ENCODE assay signal across 12 cellular contexts in genomic region chr9:120965344-120966004, GRCh38. TPM values are rescaled to one million over a fixed set of nuclear protein-coding genes. Genes with fewer than 3 reads are reported as not detected.
DNase-seq lines count a peak whose midpoint lies in the region; ATAC-seq, FAIRE-seq and TF ChIP-seq lines count a peak whose summit lies in the region.
"Had no signal": no experiment of that assay in that cellular context is flagged by ENCODE, and none has a peak within 500 bp of the region (broad histone marks: within the 10 kb centered on the region; RNA-seq: fewer than 3 reads in every experiment).

No MANE protein-coding gene starts in this region.

- no peaks in the 10 kb centered on the region for H3K9me3 Mint-ChIP-seq in type B pancreatic cell

- BruUV-seq in K562 (replicated peaks; lab: Mats Ljungman, UMichigan) = no TSS peak

- H3K4me2 ChIP-seq in K562 (ENCODE audit: insufficient read depth, low read length) = no peak overlapping the region

- peak overlapping the region; percentile 24 for H3K4me3 Mint-ChIP-seq in type B pancreatic cell

- ATAC-seq in K562 (no peak), GM21737 (IDR thresholded peaks at IDR 0.05; ENCODE audit: unreplicated experiment) (no peak), GM19035 (IDR thresholded peaks at IDR 0.05; ENCODE audit: unreplicated experiment) (no peak)

- no peak overlapping the region for H3K27ac ChIP-seq in K562 (ENCODE audit: extremely low read depth, low read depth, low read length)
- H3K27ac ChIP-seq in iPS-18a (ENCODE audit: low read length) = no peak overlapping the region
- no peak overlapping the region for H3K27ac ChIP-seq in colonic mucosa

- in situ Hi-C loops in K562 (cut with MboI) = no loop called here

- H3K9me3 ChIP-seq in K562 (replicated peaks; ENCODE audit: control insufficient read depth, insufficient read depth, low read depth, low read length) (no peaks in the 10 kb centered on the region), iPS-18a (ENCODE audit: control insufficient read depth, low read depth, low read length) (no peaks in the 10 kb centered on the region), colonic mucosa (no peaks in the 10 kb centered on the region)

- H4K20me1 ChIP-seq in K562 (replicated peaks; ENCODE audit: control insufficient read depth, insufficient read depth, low read length) = no peaks in the 10 kb centered on the region

- WGBS in K562 (ENCODE audit: insufficient coverage, low coverage, missing lambda C conversion rate) = 4% methylated on average over 4 of the region's 4 CpGs

- DNase-seq in NCI-H524 (lab: John Stamatoyannopoulos, UW) (peak; percentile 51 to 77), NCI-H524 treated with DMSO at 0.1 percent for 48 hours (lab: John Stamatoyannopoulos, UW) (no peak), K562 (ENCODE audit: extremely low read depth in 1 of 4, low spot score in 3 of 4) (no peak), type B pancreatic cell (ENCODE audit: extremely low spot score, unreplicated experiment) (no peak), colonic mucosa (no peak)
- DNase-seq: activated gamma-delta T cell; NCI-H526; stimulated activated CD4-positive, alpha-beta T cell treated with anti-CD3 and anti-CD28 coated beads, Interleukin-1b, Interleukin-23, amount 100 ng/mL, for 48 hours had no signal

- H3K9ac ChIP-seq in K562 (ENCODE audit: insufficient read depth in 1 of 2, low read depth in 2 of 2, low read length in 2 of 2) = no peak overlapping the region
- H3K9ac ChIP-seq in iPS-18a (ENCODE audit: low read length) = peak overlapping the region; percentile 6
- no peak overlapping the region for H3K9ac ChIP-seq in colonic mucosa (ENCODE audit: low read depth in 2 of 2, low read length in 2 of 2)

- no peaks in the 10 kb centered on the region for H3K27me3 Mint-ChIP-seq in type B pancreatic cell

- peaks cover 6% of the 10 kb centered on the region for H3K36me3 Mint-ChIP-seq in type B pancreatic cell

- no peak for TF ChIP-seq EP300 in K562 (IDR thresholded peaks at IDR 0.05; ENCODE audit: low read length)

- peaks cover 19% of the 10 kb centered on the region for H3K4me1 Mint-ChIP-seq in type B pancreatic cell (ENCODE audit: unreplicated experiment)

- no peaks in the 10 kb centered on the region for H3K36me3 ChIP-seq in K562 (ENCODE audit: control insufficient read depth, insufficient read depth, low read length)
- no peaks in the 10 kb centered on the region for H3K36me3 ChIP-seq in iPS-18a (ENCODE audit: control insufficient read depth, low read depth, low read length)
- H3K36me3 ChIP-seq in colonic mucosa = no peaks in the 10 kb centered on the region

- no peak for TF ChIP-seq POLR2A in K562 (conservative IDR thresholded peaks at IDR 0.05)

- FAIRE-seq in K562 (lab: Jason Lieb, UNC) = no peak
- FAIRE-seq: urothelium cell line had no signal

- no peaks in the 10 kb centered on the region for H3K79me2 ChIP-seq in K562 (ENCODE audit: control insufficient read depth, insufficient read depth, low read length)

- CTCF ChIA-PET in K562 (lab: Yijun Ruan, JAX; ENCODE audit: low intra/inter-chr PET ratio) = interaction anchor here (0.7 kb wide), 1 partner anchor 16 kb away, joined by 3 read pairs; no protein-coding TSS in a partner anchor

- POLR2A ChIA-PET in K562 (lab: Yijun Ruan, JAX) = interaction anchor here (0.6 to 1.0 kb wide), 4 partner anchors 9 to 223 kb away, joined by 3 to 5 read pairs (median 3); no protein-coding TSS in a partner anchor

- H3K4me3 ChIP-seq in K562 (no peak overlapping the region), iPS-18a (ENCODE audit: low read length) (no peak overlapping the region), colonic mucosa (no peak overlapping the region)

- TF ChIP-seq CTCF in K562 (IDR thresholded peaks at IDR 0.05 in 2 of 3, conservative IDR thresholded peaks at IDR 0.05 in 1 of 3; ENCODE audit: insufficient read depth in 2 of 3, low read depth in 1 of 3, low read length in 3 of 3) (no peak), type B pancreatic cell (conservative IDR thresholded peaks at IDR 0.05) (no peak), colonic mucosa (IDR thresholded peaks at IDR 0.05) (no peak)

- H2AFZ ChIP-seq in K562 (ENCODE audit: low read depth, low read length) = no peak overlapping the region

- H3K27me3 ChIP-seq in K562 (ENCODE audit: control insufficient read depth in 2 of 2, insufficient read depth in 2 of 2, low read length in 2 of 2) = peaks cover 24 to 28% of the 10 kb centered on the region in 2 experiments
- H3K27me3 ChIP-seq in iPS-18a (ENCODE audit: control insufficient read depth, insufficient read depth, low read length) = no peaks in the 10 kb centered on the region
- no peaks in the 10 kb centered on the region for H3K27me3 ChIP-seq in colonic mucosa

- H3K27ac Mint-ChIP-seq in type B pancreatic cell = peak overlapping the region; percentile 24

- H3K4me1 ChIP-seq in K562 (replicated peaks in 1 of 2; ENCODE audit: control insufficient read depth in 2 of 2, insufficient read depth in 2 of 2, low read length in 2 of 2) (no peaks in the 10 kb centered on the region), iPS-18a (ENCODE audit: control insufficient read depth, low read depth, low read length) (peaks cover 23% of the 10 kb centered on the region), colonic mucosa (no peaks in the 10 kb centered on the region)

- no peaks in the 10 kb centered on the region for H3K9me1 ChIP-seq in K562 (ENCODE audit: control insufficient read depth, insufficient read depth, low read length)

- TF ChIP-seq RAD21 in K562 (CRISPR knock-in tag; conservative IDR thresholded peaks at IDR 0.05 in 1 of 2, IDR thresholded peaks at IDR 0.05 in 1 of 2) = no peak

- intact Hi-C loops in K562 (cut with micrococcal nuclease) (no loop called here), colonic mucosa (cut with DNase I) (no loop called here)

TF ChIP-seq in K562, 482 proteins besides CTCF, POLR2A, EP300 and RAD21:
- no peak for TF ChIP-seq NCOR1 (IDR thresholded peaks at IDR 0.05)
- peak; percentile 73 for TF ChIP-seq RFX1 (IDR thresholded peaks at IDR 0.05)
TF ChIP-seq in K562: peak in this region for 1.

RNA-seq across cellular contexts. Expression of gene TRAF1, which starts 38.9 kb away (rescaled TPM):
- total RNA-seq in K562 (2011; cell fraction: chromatin; rRNA removed; ENCODE audit: low replicate concordance) = 2.6 and 5.9 TPM in 2 replicates
- total RNA-seq in K562 (2011; cell fraction: nucleolus; rRNA removed) = 3.0 and 4.3 TPM in 2 replicates
- total RNA-seq in K562 (2011; cell fraction: nucleoplasm; rRNA removed) = 2.1 and 2.3 TPM in 2 replicates
- total RNA-seq in K562 (2014; rRNA removed) (not detected in 2 replicates), K562 (2014; rRNA removed; fragmentation: Illumina TruSeq; extraction: Trizol) (0.04 TPM in 1 of 2 replicates, not detected in the other), K562 (2015; rRNA removed; fragmentation: Illumina TruSeq; extraction: Trizol) (0.04 TPM in 1 of 2 replicates, not detected in the other), K562 (2021) (0.38 and 0.47 TPM in 2 replicates), type B pancreatic cell (ENCODE audit: low replicate concordance) (1.9 and 3.1 TPM in 2 replicates), colonic mucosa (1 to 10 TPM; 1.5 to 3.1 TPM)
- polyA plus RNA-seq in K562 (2011; rRNA removed) (0.37 and 1.1 TPM in 2 replicates), K562 (2014; fragmentation: Illumina TruSeq; extraction: Trizol) (0.06 and 0.12 TPM in 2 replicates), K562 (2014; fragmentation: Nextera tagmentation; extraction: Ambion mirVana) (under 1 TPM in 1 of 2 experiments, not detected in 1; 0.01 TPM), K562 (2014; rRNA removed) (0.01 and 0.03 TPM in 2 replicates)
- 0.29 and 1.3 TPM in 2 replicates for polyA plus RNA-seq in K562 (2011; cell fraction: cytosol; rRNA removed)
- 0.18 and 1.4 TPM in 2 replicates for polyA plus RNA-seq in K562 (2011; cell fraction: nucleus; rRNA removed)
- 0.13 and 0.18 TPM in 2 replicates for polyA plus RNA-seq in K562 (2012)
- polyA minus RNA-seq in K562 (2011; rRNA and poly(A)+ RNA removed) = 1.3 and 3.1 TPM in 2 replicates
- polyA minus RNA-seq in K562 (2011; cell fraction: cytosol; rRNA and poly(A)+ RNA removed) = 0.76 TPM in 1 of 2 replicates, not detected in the other
- 0.89 and 2.3 TPM in 2 replicates for polyA minus RNA-seq in K562 (2011; cell fraction: nucleus; rRNA and poly(A)+ RNA removed)

Comparison
In these comparisons a context has a peak if more than half of its experiments do, and no peak if none do; other contexts are left out.
1. DNase-seq: peak in NCI-H524 (2 of 2); none in NCI-H524 treated with DMSO at 0.1 percent for 48 hours (single experiment), K562 (0 of 4), type B pancreatic cell (single experiment) and colonic mucosa (single experiment).